31 cellular contexts compared by ENCODE assay signal in the genomic region with DNA sequence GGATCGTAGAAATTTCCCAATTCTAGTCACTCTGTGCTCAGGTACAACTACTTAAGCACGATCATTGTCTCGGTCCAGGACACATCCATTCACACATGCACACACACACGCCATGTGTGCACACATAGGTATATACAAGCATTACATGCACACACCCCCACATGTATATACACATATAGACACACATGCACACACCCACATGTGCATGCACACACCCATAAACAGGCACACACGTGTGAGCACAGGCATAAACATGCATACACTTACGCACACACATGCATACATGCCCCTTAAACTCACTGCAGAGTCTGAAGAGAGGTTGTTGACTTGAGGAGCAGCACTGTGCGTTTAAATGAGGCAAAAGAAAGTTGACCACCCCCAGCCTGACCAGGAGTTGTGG.
"Had no signal": no experiment of that assay in that cellular context is flagged by ENCODE, and none has a peak within 500 bp of the region (broad histone marks: within the 10 kb centered on the region; RNA-seq: fewer than 3 reads in every experiment).

No MANE protein-coding gene starts in this region.

- H3K4me3 Mint-ChIP-seq: natural killer cell treated with Interleukin-12 subunit alpha and Interleukin-12 subunit beta and Interleukin-15 and Interleukin-18, amount 100 ng/mL, for 72 hours; nephron progenitor cell; neural crest cell; stimulated activated memory B cell treated with anti-CD40 and anti-IgM and Interleukin-4, amounts not matched to agents 10 μg/mL and 1 μg/mL and 100 μg/mL, for 72 hours; stimulated activated naive CD8-positive, alpha-beta T cell treated with anti-CD3 and anti-CD28 coated beads, Interleukin-15, amount 100 ng/mL, for 72 hours had no signal

- H3K9me3 Mint-ChIP-seq: naive thymus-derived CD8-positive, alpha-beta T cell; natural killer cell treated with Interleukin-12 subunit alpha and Interleukin-12 subunit beta and Interleukin-15 and Interleukin-18, amount 100 ng/mL, for 72 hours; neural crest cell; stimulated activated memory B cell treated with anti-CD40 and anti-IgM and Interleukin-4, amounts not matched to agents 10 μg/mL and 1 μg/mL and 100 μg/mL, for 72 hours; stimulated activated naive CD8-positive, alpha-beta T cell treated with anti-CD3 and anti-CD28 coated beads, Interleukin-15, amount 100 ng/mL, for 72 hours had no signal

- H3K36me3 Mint-ChIP-seq: naive thymus-derived CD8-positive, alpha-beta T cell; natural killer cell treated with Interleukin-12 subunit alpha and Interleukin-12 subunit beta and Interleukin-15 and Interleukin-18, amount 100 ng/mL, for 72 hours; stimulated activated memory B cell treated with anti-CD40 and anti-IgM and Interleukin-4, amounts not matched to agents 10 μg/mL and 1 μg/mL and 100 μg/mL, for 72 hours had no signal

- FAIRE-seq: urothelium cell line had no signal

- H3K36me3 ChIP-seq: ovary, spleen, suprapubic skin, tibial artery, transverse colon, upper lobe of left lung, vagina had no signal

- H2AFZ ChIP-seq: parathyroid adenoma had no signal

- H3K9ac ChIP-seq: parathyroid adenoma had no signal

- H3K9me3 ChIP-seq: ovary, psoas muscle, spleen, suprapubic skin, testis, tibial artery, transverse colon, upper lobe of left lung, vagina had no signal

- H3K27ac Mint-ChIP-seq: naive thymus-derived CD8-positive, alpha-beta T cell; natural killer cell treated with Interleukin-12 subunit alpha and Interleukin-12 subunit beta and Interleukin-15 and Interleukin-18, amount 100 ng/mL, for 72 hours; nephron progenitor cell; progenitor cell of endocrine pancreas; stimulated activated memory B cell treated with anti-CD40 and anti-IgM and Interleukin-4, amounts not matched to agents 10 μg/mL and 1 μg/mL and 100 μg/mL, for 72 hours; stimulated activated naive CD8-positive, alpha-beta T cell treated with anti-CD3 and anti-CD28 coated beads, Interleukin-15, amount 100 ng/mL, for 72 hours had no signal

- H3K27me3 ChIP-seq: ovary, suprapubic skin, testis, transverse colon, upper lobe of left lung, vagina had no signal

- H3K27ac ChIP-seq: ovary, parathyroid adenoma, psoas muscle, skin epidermis, suprapubic skin, testis, tibial artery, transverse colon, upper lobe of left lung, vagina had no signal

- ATAC-seq: naive thymus-derived CD8-positive, alpha-beta T cell; natural killer cell treated with Interleukin-12 subunit alpha and Interleukin-12 subunit beta and Interleukin-15 and Interleukin-18, amount 100 ng/mL, for 72 hours; psoas muscle; right cardiac atrium; sciatic nerve; stimulated activated memory B cell treated with anti-CD40 and anti-IgM and Interleukin-4, amounts not matched to agents 10 μg/mL and 1 μg/mL and 100 μg/mL, for 72 hours; stimulated activated naive CD8-positive, alpha-beta T cell treated with anti-CD3 and anti-CD28 coated beads, Interleukin-15, amount 100 ng/mL, for 72 hours; stimulated activated naive CD8-positive, alpha-beta T cell treated with anti-CD3 and anti-CD28 coated beads, Interleukin-15, Interleukin-2, amounts not matched to agents 100 U/mL and 50 U/mL, for 24 hours had no signal

- H3K27me3 Mint-ChIP-seq: naive thymus-derived CD8-positive, alpha-beta T cell; stimulated activated naive CD8-positive, alpha-beta T cell treated with anti-CD3 and anti-CD28 coated beads, Interleukin-15, amount 100 ng/mL, for 72 hours had no signal

- H3K4me1 Mint-ChIP-seq: naive thymus-derived CD8-positive, alpha-beta T cell; stimulated activated memory B cell treated with anti-CD40 and anti-IgM and Interleukin-4, amounts not matched to agents 10 μg/mL and 1 μg/mL and 100 μg/mL, for 72 hours; stimulated activated naive CD8-positive, alpha-beta T cell treated with anti-CD3 and anti-CD28 coated beads, Interleukin-15, amount 100 ng/mL, for 72 hours had no signal

- H3K4me1 ChIP-seq: parathyroid adenoma, psoas muscle, spleen, suprapubic skin, testis, tibial artery, upper lobe of left lung, vagina had no signal

- DNase-seq: naive thymus-derived CD8-positive, alpha-beta T cell; nephron progenitor cell; occipital lobe; ovary; psoas muscle; right cardiac atrium; stimulated activated CD4-positive, alpha-beta T cell treated with anti-CD3 and anti-CD28 coated beads, Interleukin-12 subunit alpha, Interleukin-12 subunit beta, amount 100 ng/mL, for 4 hours; stimulated activated CD4-positive, alpha-beta T cell treated with anti-CD3 and anti-CD28 coated beads, Interleukin-1b, Interleukin-23, amount 100 ng/mL, for 48 hours; stimulated activated CD4-positive, alpha-beta T cell treated with anti-CD3 and anti-CD28 coated beads, Interleukin-4, amount 100 ng/mL, for 1 hour; stimulated activated CD4-positive, alpha-beta T cell treated with anti-CD3 and anti-CD28 coated beads, Interleukin-4, amount 100 ng/mL, for 4 hours; stimulated activated CD8-positive, alpha-beta memory T cell treated with anti-CD3 and anti-CD28 coated beads, Interleukin-4, amount 100 ng/mL, for 48 hours; stimulated activated naive CD4-positive, alpha-beta T cell; stimulated activated naive CD8-positive, alpha-beta T cell treated with anti-CD3 and anti-CD28 coated beads, Interleukin-15, amount 100 ng/mL, for 72 hours; stimulated activated naive CD8-positive, alpha-beta T cell treated with anti-CD3 and anti-CD28 coated beads, Interleukin-15, Interleukin-2, amounts not matched to agents 100 U/mL and 50 U/mL, for 24 hours; substantia nigra; testis; tibial artery; transverse colon; upper lobe of left lung had no signal

- H3K79me2 ChIP-seq: parathyroid adenoma had no signal

- H3K4me2 ChIP-seq: smooth muscle cell had no signal

- H3K4me3 ChIP-seq: ovary, psoas muscle, skin epidermis, smooth muscle cell, spleen, suprapubic skin, testis, tibial artery, transverse colon, upper lobe of left lung, vagina had no signal
